ENCODE assay signal across 8 cellular contexts in the genomic region with DNA sequence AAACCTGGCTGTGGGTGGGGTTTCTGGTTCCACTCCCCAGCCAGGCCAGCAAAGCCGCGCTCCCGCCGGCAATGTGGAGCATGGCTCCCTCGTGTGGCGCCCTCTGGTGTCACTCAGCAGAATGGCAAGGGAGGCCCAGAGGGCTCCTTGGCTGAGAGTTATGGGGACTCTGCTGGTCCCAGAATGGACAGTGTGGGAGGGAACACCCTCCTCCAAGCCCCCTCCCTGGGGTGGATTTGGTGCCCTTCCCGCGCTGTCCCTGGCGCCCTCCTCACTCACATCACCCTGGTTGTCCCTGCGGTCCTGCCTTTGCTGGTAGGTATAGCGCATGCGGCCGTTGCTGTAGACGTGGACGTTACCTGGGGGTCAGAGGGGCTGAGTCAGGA. TPM values are rescaled to one million over a fixed set of nuclear protein-coding genes. Genes with fewer than 3 reads are reported as not detected.
A peak's percentile ranks its signal among the peaks of the same experiment; 100 is the strongest.
DNase-seq lines count a peak whose midpoint lies in the region; TF ChIP-seq lines count a peak whose summit lies in the region.

No MANE protein-coding gene starts in this region.

- no peaks in the 10 kb centered on the region for H3K9me3 ChIP-seq in hepatocyte (ENCODE audit: low read depth)

- H3K9me2 ChIP-seq in hepatocyte (replicated peaks; ENCODE audit: insufficient read depth), result no peaks in the 10 kb centered on the region

- peaks cover 12% of the 10 kb centered on the region for H3K4me1 Mint-ChIP-seq in HFFc6 (ENCODE audit: low read depth)

- H3K4me3 ChIP-seq in hepatocyte, result no peak overlapping the region

- TF ChIP-seq CTCF in C4-2B (conservative IDR thresholded peaks at IDR 0.05) (peak; percentile 96), HFFc6 (IDR thresholded peaks at IDR 0.05) (peak; percentile 98), hepatocyte (IDR thresholded peaks at IDR 0.05; ENCODE audit: poor library complexity) (peak; percentile 83)

- H4K20me1 ChIP-seq in hepatocyte (ENCODE audit: insufficient read depth, poor library complexity, severe bottlenecking), result no peaks in the 10 kb centered on the region

- no peaks in the 10 kb centered on the region for H3K79me2 ChIP-seq in hepatocyte

- H3K27ac Mint-ChIP-seq in HFFc6, result no peak overlapping the region

- peak; percentile 54 for DNase-seq in HFFc6
- peak; percentile 51 to 75 (median 68) for DNase-seq in T-helper 1 cell
- peak; percentile 54 for DNase-seq in amniotic epithelial cell (ENCODE audit: low read depth)
- peak; percentile 77 for DNase-seq in hepatocyte (ENCODE audit: low spot score)
- DNase-seq in stimulated activated CD4-positive, alpha-beta T cell treated with anti-CD3 and anti-CD28 coated beads, Interleukin-1b, Interleukin-23, amount 100 ng/mL, for 4 hours (ENCODE audit: low read depth in 2 of 2), result peak; percentile 71 to 77
- DNase-seq in DMS153 treated with DMSO at 0.1 percent for 48 hours (lab: John Stamatoyannopoulos, UW; ENCODE audit: unreplicated experiment), result no peak
- DNase-seq in NCI-H2081 treated with DMSO at 0.1 percent for 48 hours (lab: John Stamatoyannopoulos, UW), result no peak

- H3K9me3 Mint-ChIP-seq in HFFc6, result no peaks in the 10 kb centered on the region

- no peak overlapping the region for H2AFZ ChIP-seq in hepatocyte

- H3K4me3 Mint-ChIP-seq in HFFc6, result no peak overlapping the region

- peaks cover under 1% of the 10 kb centered on the region for H3K4me1 ChIP-seq in hepatocyte (ENCODE audit: insufficient read depth)

- no peak overlapping the region for H3K4me2 ChIP-seq in hepatocyte

- WGBS in hepatocyte (ENCODE audit: low lambda C conversion rate, missing lambda C conversion rate), result 66% methylated on average over 15 of the region's 15 CpGs

- H3K27me3 Mint-ChIP-seq in HFFc6 (ENCODE audit: insufficient read depth), result peaks cover 2% of the 10 kb centered on the region; the same call in 1 of the 2 replicates

- H3K27ac ChIP-seq in C4-2B (no peak overlapping the region), hepatocyte (no peak overlapping the region)

- no peaks in the 10 kb centered on the region for H3K27me3 ChIP-seq in hepatocyte

- peaks cover 3% of the 10 kb centered on the region; the same call in 1 of the 2 replicates for H3K36me3 Mint-ChIP-seq in HFFc6 (ENCODE audit: low read depth)

- H3K36me3 ChIP-seq in hepatocyte (replicated peaks; ENCODE audit: insufficient read depth, low read depth), result no peaks in the 10 kb centered on the region

RNA-seq across cellular contexts. Expression of gene DNAJB12, which starts 14.2 kb away (rescaled TPM):
- total RNA-seq in HFFc6 (2021; fragmentation: NEBNext Ultra II Directional; extraction: Animal tissue kit (Norgen Biotek cat#: 25700)), result 10 to 100 TPM; 36.3 to 42.5 (median 39.0) TPM
- 31.0 and 33.5 TPM in 2 replicates for total RNA-seq in hepatocyte
- polyA plus RNA-seq in hepatocyte, result 40.3 and 41.5 TPM in 2 replicates

Comparison
In these comparisons a context has a peak if more than half of its experiments do, and no peak if none do; other contexts are left out.
1. DNase-seq: peak in HFFc6 (single experiment), T-helper 1 cell (5 of 5), amniotic epithelial cell (single experiment), hepatocyte (single experiment) and stimulated activated CD4-positive, alpha-beta T cell treated with anti-CD3 and anti-CD28 coated beads, Interleukin-1b, Interleukin-23, amount 100 ng/mL, for 4 hours (2 of 2); none in DMS153 treated with DMSO at 0.1 percent for 48 hours (single experiment) and NCI-H2081 treated with DMSO at 0.1 percent for 48 hours (single experiment).
2. Peak in every context shown above with its lines, with median percentiles within 50 percentile points of each other: CTCF ChIP-seq.